Comparison of ENCODE assay signal across 14 cellular contexts in genomic region chr7:5564894-5565293, GRCh38. TPM values are rescaled to one million over a fixed set of nuclear protein-coding genes. Genes with fewer than 3 reads are reported as not detected.
DNase-seq lines count a peak whose midpoint lies in the region; ATAC-seq and TF ChIP-seq lines count a peak whose summit lies in the region.
"Had no signal": no experiment of that assay in that cellular context is flagged by ENCODE, and none has a peak within 500 bp of the region (broad histone marks: within the 10 kb centered on the region; RNA-seq: fewer than 3 reads in every experiment).

No MANE protein-coding gene starts in this region.

- no peak for TF ChIP-seq CTCF in GM10248 (IDR thresholded peaks at IDR 0.05; ENCODE audit: control extremely low read depth, extremely low read depth, low read depth, missing control alignments)

- no peak for ATAC-seq in GM19397 (IDR thresholded peaks at IDR 0.05; ENCODE audit: unreplicated experiment)
- ATAC-seq: activated T-cell treated with anti-CD3 and anti-CD28 coated beads, Interleukin-2, amount 50 U/mL, for 72 hours; heart right ventricle; naive thymus-derived CD4-positive, alpha-beta T cell had no signal

- in situ Hi-C loops in SK-MEL-5 (cut with HindIII; ENCODE audit: low pct_unique_long_range_greater_than_20kb, low sequenced_read_pairs), result no loop called here

- CTCF ChIA-PET in GM10248 (lab: Yijun Ruan, JAX), result interaction anchor here (1.5 kb wide), 2 partner anchors 137 to 140 kb away, joined by 3 to 5 read pairs; no protein-coding TSS in a partner anchor

- DNase-seq in COLO668 (lab: John Stamatoyannopoulos, UW; ENCODE audit: unreplicated experiment), result peak; percentile 23
- DNase-seq in EH (ENCODE audit: low read depth), result peak; percentile 26
- peak; percentile 53 for DNase-seq in SK-MEL-5 (ENCODE audit: low read depth, low spot score)
- DNase-seq in left kidney (ENCODE audit: low read depth, low spot score), result peak; percentile 65
- DNase-seq in GM10248 (ENCODE audit: extremely low spot score), result no peak
- no peak for DNase-seq in occipital lobe (lab: John Stamatoyannopoulos, UW)
- DNase-seq: activated CD4-positive, alpha-beta T cell treated with anti-CD3 and anti-CD28 coated beads, Interleukin-2, amount 50 U/mL, for 4 hours; activated naive CD8-positive, alpha-beta T cell treated with anti-CD3 and anti-CD28 coated beads, Interleukin-2, amount 10 ng/mL, durations not matched to agents 7 days and 5 days; activated T-cell treated with anti-CD3 and anti-CD28 coated beads, Interleukin-2, amount 50 U/mL, for 72 hours; heart right ventricle; naive thymus-derived CD4-positive, alpha-beta T cell; NCI-H187; testis had no signal

- POLR2A ChIA-PET in GM10248 (lab: Yijun Ruan, JAX), result interaction anchor here (0.6 kb wide), 2 partner anchors 47 to 626 kb away, joined by 3 to 6 read pairs; no protein-coding TSS in a partner anchor

RNA-seq across cellular contexts. Expression of gene FSCN1, which starts 27.7 kb away (rescaled TPM):
- 5.5 and 8.6 TPM in 2 replicates for total RNA-seq in SK-MEL-5 (2014; rRNA removed; shearing (Covaris generic))
- polyA plus RNA-seq in SK-MEL-5 (2015; cell fraction: cytosol; rRNA removed), result 29.5 and 31.7 TPM in 2 replicates
- 5.5 and 6.8 TPM in 2 replicates for polyA plus RNA-seq in SK-MEL-5 (2015; cell fraction: nucleus; rRNA removed)
- 157 TPM for total RNA-seq in occipital lobe

RNA-seq across cellular contexts. Expression of gene ACTB, which starts 34.5 kb away (rescaled TPM):
- total RNA-seq in SK-MEL-5 (2014; rRNA removed; shearing (Covaris generic)), result 2,003 and 2,103 TPM in 2 replicates
- polyA plus RNA-seq in SK-MEL-5 (2015; cell fraction: cytosol; rRNA removed), result 4,509 and 4,589 TPM in 2 replicates
- 1,180 and 1,505 TPM in 2 replicates for polyA plus RNA-seq in SK-MEL-5 (2015; cell fraction: nucleus; rRNA removed)
- total RNA-seq in occipital lobe, result 1,571 TPM

RNA-seq across cellular contexts. Expression of gene FBXL18, which starts 51.3 kb away (rescaled TPM):
- 2.2 and 3.0 TPM in 2 replicates for total RNA-seq in SK-MEL-5 (2014; rRNA removed; shearing (Covaris generic))
- polyA plus RNA-seq in SK-MEL-5 (2015; cell fraction: cytosol; rRNA removed), result 19.2 and 20.7 TPM in 2 replicates
- 10.8 and 15.1 TPM in 2 replicates for polyA plus RNA-seq in SK-MEL-5 (2015; cell fraction: nucleus; rRNA removed)
- 3.6 TPM for total RNA-seq in occipital lobe

Comparison
In these comparisons a context has a peak if more than half of its experiments do, and no peak if none do; other contexts are left out.
1. DNase-seq: peak in COLO668 (single experiment), EH (single experiment), SK-MEL-5 (single experiment) and left kidney (single experiment); none in GM10248 (single experiment) and occipital lobe (single experiment).
2. RNA of gene FSCN1, which starts 27.7 kb away (total RNA-seq): 157 TPM in occipital lobe (single experiment); 5.5 to 8.6 TPM in SK-MEL-5; every median in the first group is over 10 times any median in the second.